ENCODE assay signal across 22 cellular contexts in the genomic region with DNA sequence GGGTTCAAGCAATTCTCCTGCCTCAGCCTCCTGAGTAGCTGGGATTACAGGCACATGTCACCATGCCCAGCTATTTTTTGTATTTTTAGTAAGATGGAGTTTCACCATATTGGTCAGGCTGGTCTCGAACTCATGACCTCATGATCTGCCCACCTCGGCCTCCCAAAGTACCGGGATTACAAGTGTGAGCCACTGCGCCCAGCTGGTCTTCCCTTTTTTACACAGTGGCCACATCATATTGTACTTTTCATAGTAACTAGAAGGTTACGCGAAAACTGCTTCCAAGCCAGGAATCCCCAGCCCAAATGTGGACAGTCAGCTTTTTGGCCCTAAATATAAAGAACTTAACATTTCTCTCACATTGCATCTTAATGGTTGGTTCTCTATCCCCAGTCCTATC.
"Had no signal": no experiment of that assay in that cellular context is flagged by ENCODE, and none has a peak within 500 bp of the region (broad histone marks: within the 10 kb centered on the region; RNA-seq: fewer than 3 reads in every experiment).

No MANE protein-coding gene starts in this region.

- H3K4me2 ChIP-seq: neural progenitor cell had no signal

- H3K4me1 ChIP-seq: parathyroid adenoma had no signal

- H3K27ac ChIP-seq: lower lobe of right lung, neural progenitor cell, parathyroid adenoma, right lobe of liver, suprapubic skin, transverse colon, vagina had no signal

- DNase-seq: cortex of kidney; effector memory CD8-positive, alpha-beta T cell; hypothalamus; left ventricle myocardium superior; lower lobe of right lung; naive B cell; right lobe of liver; small intestine; stimulated activated CD4-positive, alpha-beta T cell treated with anti-CD3 and anti-CD28 coated beads, Interleukin-15, amount 100 ng/mL, for 24 hours; stimulated activated CD4-positive, alpha-beta T cell treated with anti-CD3 and anti-CD28 coated beads, Interleukin-2, amount 100 ng/mL, for 48 hours; stimulated activated naive CD4-positive, alpha-beta T cell; stimulated activated naive CD8-positive, alpha-beta T cell treated with anti-CD3 and anti-CD28 coated beads, Interleukin-15, amount 100 ng/mL, for 72 hours; transverse colon had no signal

- H3K79me2 ChIP-seq: parathyroid adenoma had no signal

- H3K9me3 Mint-ChIP-seq: effector memory CD8-positive, alpha-beta T cell; naive B cell; natural killer cell treated with Interleukin-12 subunit alpha and Interleukin-12 subunit beta and Interleukin-15 and Interleukin-18, amount 100 ng/mL, for 72 hours; neural progenitor cell; stimulated activated naive CD8-positive, alpha-beta T cell treated with anti-CD3 and anti-CD28 coated beads, Interleukin-15, amount 100 ng/mL, for 72 hours had no signal

- H3K36me3 Mint-ChIP-seq: naive B cell; natural killer cell treated with Interleukin-12 subunit alpha and Interleukin-12 subunit beta and Interleukin-15 and Interleukin-18, amount 100 ng/mL, for 72 hours had no signal

- H3K9me3 ChIP-seq: lower lobe of right lung, right lobe of liver, suprapubic skin, transverse colon, vagina had no signal

- H2AFZ ChIP-seq: neural progenitor cell, parathyroid adenoma had no signal

- H3K27me3 ChIP-seq: right lobe of liver, suprapubic skin, vagina had no signal

- H3K4me3 ChIP-seq: lower lobe of right lung, neural progenitor cell, right lobe of liver, suprapubic skin, transverse colon, vagina had no signal

- H3K4me3 Mint-ChIP-seq: effector memory CD8-positive, alpha-beta T cell; natural killer cell treated with Interleukin-12 subunit alpha and Interleukin-12 subunit beta and Interleukin-15 and Interleukin-18, amount 100 ng/mL, for 72 hours; neural progenitor cell; stimulated activated naive CD8-positive, alpha-beta T cell treated with anti-CD3 and anti-CD28 coated beads, Interleukin-15, amount 100 ng/mL, for 72 hours had no signal

- H3K9ac ChIP-seq: neural progenitor cell, parathyroid adenoma had no signal

- ATAC-seq: effector memory CD8-positive, alpha-beta T cell; left ventricle myocardium superior; lower lobe of right lung; natural killer cell treated with Interleukin-12 subunit alpha and Interleukin-12 subunit beta and Interleukin-15 and Interleukin-18, amount 100 ng/mL, for 72 hours; right lobe of liver; stimulated activated naive CD8-positive, alpha-beta T cell treated with anti-CD3 and anti-CD28 coated beads, Interleukin-15, amount 100 ng/mL, for 72 hours had no signal

- FAIRE-seq: endometrium, frontal cortex, keratinocyte, small intestine had no signal

- H3K27ac Mint-ChIP-seq: effector memory CD8-positive, alpha-beta T cell; naive B cell; natural killer cell treated with Interleukin-12 subunit alpha and Interleukin-12 subunit beta and Interleukin-15 and Interleukin-18, amount 100 ng/mL, for 72 hours; neural progenitor cell; progenitor cell of endocrine pancreas; stimulated activated naive CD8-positive, alpha-beta T cell treated with anti-CD3 and anti-CD28 coated beads, Interleukin-15, amount 100 ng/mL, for 72 hours had no signal

- H3K36me3 ChIP-seq: lower lobe of right lung, neural progenitor cell, right lobe of liver, suprapubic skin, transverse colon, vagina had no signal
